Comparison of ENCODE assay signal across 21 cellular contexts in genomic region chr10:21330628-21331020, GRCh38.
DNase-seq lines count a peak whose midpoint lies in the region; ATAC-seq and TF ChIP-seq lines count a peak whose summit lies in the region.
"Had no signal": no experiment of that assay in that cellular context is flagged by ENCODE, and none has a peak within 500 bp of the region (broad histone marks: within the 10 kb centered on the region; RNA-seq: fewer than 3 reads in every experiment).

No MANE protein-coding gene starts in this region.

- no peak overlapping the region for H3K9ac ChIP-seq in H9 (ENCODE audit: extremely low read depth, insufficient read length, low read length)

- no peak overlapping the region for H3K4ac ChIP-seq in H9 (ENCODE audit: low read depth, low read length)

- no peak overlapping the region for H4K8ac ChIP-seq in H9 (replicated peaks; ENCODE audit: insufficient read length, low read depth, low read length)

- H3K79me2 ChIP-seq in H9 (ENCODE audit: insufficient read depth, low read length): no peaks in the 10 kb centered on the region

- no peaks in the 10 kb centered on the region for H3K27me3 Mint-ChIP-seq in H9 (ENCODE audit: low read depth)
- H3K27me3 Mint-ChIP-seq: activated B cell treated with CpG ODN at 0.5 μM for 24 hours; activated T-helper 17 cell treated with anti-CD3 and anti-CD28 coated beads, Interleukin-2, amount 50 U/mL, for 72 hours had no signal

- no CpG with 5 or more reads among the region's 6 CpGs for WGBS in H9 (ENCODE audit: extremely low coverage, insufficient read length, low lambda C conversion rate)
- WGBS in prostate gland: 61% methylated on average over 6 of the region's 6 CpGs

- H4K91ac ChIP-seq in H9 (ENCODE audit: insufficient read length, low read depth, low read length): no peak overlapping the region

- H2AFZ ChIP-seq in H9 (ENCODE audit: low read length): no peak overlapping the region

- H3K27me3 ChIP-seq in H9 (ENCODE audit: insufficient read depth, low read length) (no peaks in the 10 kb centered on the region), prostate gland (replicated peaks; ENCODE audit: insufficient read depth) (no peaks in the 10 kb centered on the region), vagina (no peaks in the 10 kb centered on the region)

- TF ChIP-seq POLR2A in prostate gland (IDR thresholded peaks at IDR 0.05): no peak
- TF ChIP-seq POLR2A in vagina (IDR thresholded peaks at IDR 0.05): no peak

- no peak overlapping the region for H3K4me3 Mint-ChIP-seq in H9
- H3K4me3 Mint-ChIP-seq: activated B cell treated with CpG ODN at 0.5 μM for 24 hours; activated naive CD8-positive, alpha-beta T cell treated with anti-CD3 and anti-CD28 coated beads, Interleukin-2, amount 50 U/mL, for 24 hours; activated T-helper 17 cell treated with anti-CD3 and anti-CD28 coated beads, Interleukin-2, amount 50 U/mL, for 72 hours; nephron had no signal

- H3K36me3 Mint-ChIP-seq in H9 (ENCODE audit: insufficient read depth in 1 of 3, low read depth in 3 of 3): no peaks in the 10 kb centered on the region; a peak in 1 of 7 replicates

- intact Hi-C loops in prostate gland (cut with DNase I) (no loop called here), vagina (cut with DNase I) (no loop called here)

- no peak overlapping the region for H3T11ph ChIP-seq in H9 (ENCODE audit: low read length)

- H2AK5ac ChIP-seq in H9 (ENCODE audit: insufficient read length, low read length): no peak overlapping the region

- DNase-seq in H9 (no peak), dermis microvascular lymphatic vessel endothelial cell (ENCODE audit: low read depth in 2 of 2) (peak; percentile 80 to 96), left lobe of liver (ENCODE audit: low spot score) (no peak), pulmonary artery endothelial cell (ENCODE audit: low read depth, low spot score) (peak; percentile 97), COLO668 (lab: John Stamatoyannopoulos, UW; ENCODE audit: unreplicated experiment) (no peak), NCI-H2171 treated with DMSO at 0.1 percent for 48 hours (lab: John Stamatoyannopoulos, UW) (no peak), prostate gland (ENCODE audit: low spot score) (no peak), vagina (ENCODE audit: extremely low spot score in 2 of 2) (no peak)
- DNase-seq: activated B cell treated with CpG ODN at 0.5 μM for 24 hours; activated CD8-positive, alpha-beta memory T cell treated with anti-CD3 and anti-CD28 coated beads for 24 hours; activated naive CD8-positive, alpha-beta T cell treated with anti-CD3 and anti-CD28 coated beads, Interleukin-2, amount 50 U/mL, for 24 hours; caudate nucleus; COR-L47; effector CD8-positive, alpha-beta T cell; MM.1S; NCI-H510A; retina; stimulated activated naive CD8-positive, alpha-beta T cell treated with anti-CD3 and anti-CD28 coated beads, Interleukin-15, Interleukin-2, amounts not matched to agents 100 U/mL and 50 U/mL, for 24 hours; T-helper 2 cell had no signal

- H3K14ac ChIP-seq in H9 (ENCODE audit: insufficient read depth, low read length): no peak overlapping the region

- H3K9me3 ChIP-seq in H9 (ENCODE audit: control insufficient read depth, low read depth, low read length): no peaks in the 10 kb centered on the region
- no peaks in the 10 kb centered on the region for H3K9me3 ChIP-seq in prostate gland
- H3K9me3 ChIP-seq in vagina: no peaks in the 10 kb centered on the region

- H4K20me1 ChIP-seq in H9 (ENCODE audit: control insufficient read depth, insufficient read depth, insufficient read length): no peaks in the 10 kb centered on the region

- peaks cover 24 to 28% of the 10 kb centered on the region in 2 experiments for H3K4me1 Mint-ChIP-seq in H9
- H3K4me1 Mint-ChIP-seq: activated B cell treated with CpG ODN at 0.5 μM for 24 hours; activated naive CD8-positive, alpha-beta T cell treated with anti-CD3 and anti-CD28 coated beads, Interleukin-2, amount 50 U/mL, for 24 hours; activated T-helper 17 cell treated with anti-CD3 and anti-CD28 coated beads, Interleukin-2, amount 50 U/mL, for 72 hours had no signal

- peak; percentile 58 for ATAC-seq in left lobe of liver
- ATAC-seq: activated naive CD8-positive, alpha-beta T cell treated with anti-CD3 and anti-CD28 coated beads, Interleukin-2, amount 50 U/mL, for 24 hours; activated T-helper 17 cell treated with anti-CD3 and anti-CD28 coated beads, Interleukin-2, amount 50 U/mL, for 72 hours; stimulated activated naive CD8-positive, alpha-beta T cell treated with anti-CD3 and anti-CD28 coated beads, Interleukin-15, Interleukin-2, amounts not matched to agents 100 U/mL and 50 U/mL, for 24 hours had no signal

- H2BK20ac ChIP-seq in H9 (ENCODE audit: low read depth, low read length, poor library complexity, severe bottlenecking): no peak overlapping the region

- no peak overlapping the region for H2BK15ac ChIP-seq in H9 (ENCODE audit: low read depth, low read length)

- H3K79me1 ChIP-seq in H9 (ENCODE audit: insufficient read depth, low read depth, low read length, poor library complexity, severe bottlenecking): no peaks in the 10 kb centered on the region

- H3K4me1 ChIP-seq in H9 (ENCODE audit: insufficient read depth, low read length) (peaks cover 2% of the 10 kb centered on the region), prostate gland (replicated peaks) (no peaks in the 10 kb centered on the region), vagina (peaks cover 10% of the 10 kb centered on the region)

- H3K23me2 ChIP-seq in H9 (ENCODE audit: insufficient read length, low read depth, low read length, poor library complexity, severe bottlenecking): no peaks in the 10 kb centered on the region

- H3K23ac ChIP-seq in H9 (ENCODE audit: insufficient read length, low read depth, low read length): no peak overlapping the region

- no peak overlapping the region for H3K4me2 ChIP-seq in H9 (ENCODE audit: insufficient read depth, insufficient read length, low read length)

- no peak overlapping the region for H3K4me3 ChIP-seq in prostate gland
- no peak overlapping the region for H3K4me3 ChIP-seq in vagina

- H4K5ac ChIP-seq in H9 (ENCODE audit: insufficient read length, low read depth, low read length): peak overlapping the region; percentile 81

- H3K56ac ChIP-seq in H9 (ENCODE audit: insufficient read length, low read depth, low read length): no peak overlapping the region

- H2BK120ac ChIP-seq in H9 (ENCODE audit: low read depth, low read length, poor library complexity, severe bottlenecking): no peak overlapping the region

- no peak overlapping the region for H2BK5ac ChIP-seq in H9 (ENCODE audit: insufficient read length, low read length)

- H3K27ac ChIP-seq in H9 (ENCODE audit: insufficient read length, low read depth, low read length) (no peak overlapping the region), prostate gland (no peak overlapping the region), vagina (no peak overlapping the region)

- H3K9me3 Mint-ChIP-seq in H9: no peaks in the 10 kb centered on the region
- H3K9me3 Mint-ChIP-seq: activated B cell treated with CpG ODN at 0.5 μM for 24 hours; activated naive CD8-positive, alpha-beta T cell treated with anti-CD3 and anti-CD28 coated beads, Interleukin-2, amount 50 U/mL, for 24 hours; activated T-helper 17 cell treated with anti-CD3 and anti-CD28 coated beads, Interleukin-2, amount 50 U/mL, for 72 hours; nephron had no signal

- H3K36me3 ChIP-seq in prostate gland (no peaks in the 10 kb centered on the region), vagina (no peaks in the 10 kb centered on the region)

- no peak overlapping the region for H3K27ac Mint-ChIP-seq in H9
- H3K27ac Mint-ChIP-seq: activated B cell treated with CpG ODN at 0.5 μM for 24 hours; activated naive CD8-positive, alpha-beta T cell treated with anti-CD3 and anti-CD28 coated beads, Interleukin-2, amount 50 U/mL, for 24 hours; activated T-helper 17 cell treated with anti-CD3 and anti-CD28 coated beads, Interleukin-2, amount 50 U/mL, for 72 hours had no signal

- H3K18ac ChIP-seq in H9 (ENCODE audit: insufficient read length, low read depth, low read length): no peak overlapping the region

- TF ChIP-seq CTCF in H9 (conservative IDR thresholded peaks at IDR 0.05): no peak
- no peak for TF ChIP-seq CTCF in prostate gland (IDR thresholded peaks at IDR 0.05)
- TF ChIP-seq CTCF in vagina (IDR thresholded peaks at IDR 0.05): no peak

- no peak overlapping the region for H2BK12ac ChIP-seq in H9 (ENCODE audit: insufficient read length, low read depth, low read length)

Comparison
In these comparisons a context has a peak if more than half of its experiments do, and no peak if none do; other contexts are left out.
1. DNase-seq: peak in dermis microvascular lymphatic vessel endothelial cell (2 of 2) and pulmonary artery endothelial cell (single experiment); none in H9 (single experiment), left lobe of liver (single experiment), COLO668 (single experiment), NCI-H2171 treated with DMSO at 0.1 percent for 48 hours (single experiment), prostate gland (single experiment) and vagina (0 of 2).